In genomic region chr3:149648525-149648924, GRCh38 we compare ENCODE assay signal across 13 cellular contexts. TPM values are rescaled to one million over a fixed set of nuclear protein-coding genes. Genes with fewer than 3 reads are reported as not detected.
DNase-seq lines count a peak whose midpoint lies in the region; ATAC-seq, FAIRE-seq and TF ChIP-seq lines count a peak whose summit lies in the region.
"Had no signal": no experiment of that assay in that cellular context is flagged by ENCODE, and none has a peak within 500 bp of the region (broad histone marks: within the 10 kb centered on the region; RNA-seq: fewer than 3 reads in every experiment).

No MANE protein-coding gene starts in this region.

- POLR2A ChIA-PET in HepG2 (lab: Yijun Ruan, JAX): interaction anchor here (1.5 to 3.8 kb wide), 2 partner anchors 9 to 39 kb away, joined by 5 to 28 read pairs; partner anchors contain the start of gene WWTR1

- H3K36me3 ChIP-seq in esophagus (ENCODE audit: control insufficient read depth in 2 of 2, insufficient read depth in 2 of 2, low read length in 1 of 2): no peaks in the 10 kb centered on the region
- H3K36me3 ChIP-seq in HepG2 (replicated peaks in 1 of 2; ENCODE audit: control insufficient read depth in 1 of 2, insufficient read depth in 2 of 2, low read length in 2 of 2): peaks cover 21 to 63% of the 10 kb centered on the region in 2 experiments
- peaks cover 0 to 10% (median 5%) of the 10 kb centered on the region in 3 donors for H3K36me3 ChIP-seq in skeletal muscle tissue (ENCODE audit: control insufficient read depth in 3 of 3, insufficient read depth in 3 of 3, low read length in 3 of 3)
- H3K36me3 ChIP-seq in left lung: no peaks in the 10 kb centered on the region
- H3K36me3 ChIP-seq: WERI-Rb-1 had no signal

- peaks cover 2 to 6% of the 10 kb centered on the region in 2 donors for H3K4me1 ChIP-seq in esophagus (ENCODE audit: control insufficient read depth in 2 of 2, insufficient read depth in 2 of 2, low read length in 1 of 2)
- H3K4me1 ChIP-seq in HepG2 (ENCODE audit: insufficient read depth, low read length): peaks cover 95% of the 10 kb centered on the region
- peaks cover 0 to 22% (median 16%) of the 10 kb centered on the region in 3 donors for H3K4me1 ChIP-seq in skeletal muscle tissue (ENCODE audit: control insufficient read depth in 3 of 3, insufficient read depth in 3 of 3, low read length in 3 of 3)
- H3K4me1 ChIP-seq in left lung: peaks cover 19 to 26% of the 10 kb centered on the region in 2 donors

- TF ChIP-seq CTCF in HepG2 (CRISPR knock-in tag; IDR thresholded peaks at IDR 0.05): no peak
- TF ChIP-seq CTCF in natural killer cell (IDR thresholded peaks at IDR 0.05): no peak
- TF ChIP-seq CTCF in left lung (IDR thresholded peaks at IDR 0.05): no peak

- H3K27me3 ChIP-seq in esophagus (ENCODE audit: control insufficient read depth in 1 of 2, insufficient read depth in 2 of 2, low read length in 2 of 2): no peaks in the 10 kb centered on the region
- no peaks in the 10 kb centered on the region for H3K27me3 ChIP-seq in HepG2 (ENCODE audit: control insufficient read depth in 1 of 2, insufficient read depth in 2 of 2, low read length in 2 of 2)
- no peaks in the 10 kb centered on the region for H3K27me3 ChIP-seq in skeletal muscle tissue (ENCODE audit: control insufficient read depth in 3 of 3, insufficient read depth in 3 of 3, low read length in 3 of 3)
- H3K27me3 ChIP-seq in left lung: peaks cover 0 to 23% of the 10 kb centered on the region in 2 donors

- H3K9ac ChIP-seq in HepG2 (ENCODE audit: insufficient read depth, low read depth, low read length): no peak overlapping the region
- H3K9ac ChIP-seq in skeletal muscle tissue (ENCODE audit: low read depth in 1 of 3, low read length in 3 of 3): peak overlapping the region in 2 of 3 donors; percentile 10 to 16

- ATAC-seq in HepG2: no peak
- no peak for ATAC-seq in natural killer cell
- no peak for ATAC-seq in left lung

- H3K27ac ChIP-seq in esophagus (ENCODE audit: low read depth in 2 of 2, low read length in 1 of 2) (peak overlapping the region; percentile 60 to 81), HepG2 (ENCODE audit: extremely low read length, insufficient read depth, low read length) (no peak overlapping the region), skeletal muscle tissue (ENCODE audit: low read depth, low read length) (no peak overlapping the region), left lung (no peak overlapping the region)
- H3K27ac ChIP-seq: WERI-Rb-1 had no signal

- DNase-seq in RPMI7951 (ENCODE audit: low read depth): peak; percentile 38
- no peak for DNase-seq in HepG2 (ENCODE audit: low spot score)
- no peak for DNase-seq in NCI-H187 treated with DMSO at 0.1 percent for 48 hours (lab: John Stamatoyannopoulos, UW)
- DNase-seq in activated CD4-positive, alpha-beta T cell treated with anti-CD3 and anti-CD28 coated beads for 48 hours: no peak
- DNase-seq in natural killer cell: no peak
- DNase-seq in left lung: no peak
- DNase-seq: activated naive CD4-positive, alpha-beta T cell treated with Interleukin-2 at 50 U/mL for 16 hours; NCI-H1105; WERI-Rb-1 had no signal

- peaks cover 9 to 14% of the 10 kb centered on the region in 2 donors for H3K27me3 Mint-ChIP-seq in natural killer cell (ENCODE audit: low read depth in 2 of 2)

- peaks cover 91% of the 10 kb centered on the region for H3K79me2 ChIP-seq in HepG2 (ENCODE audit: insufficient read depth, low read length)

- no peak for TF ChIP-seq EP300 in HepG2 (IDR thresholded peaks at IDR 0.05; ENCODE audit: low read depth in 2 of 2, low read length in 2 of 2)
- TF ChIP-seq EP300 in HepG2 (CRISPR knock-in tag; IDR thresholded peaks at IDR 0.05; ENCODE audit: borderline replicate concordance): no peak

- no peaks in the 10 kb centered on the region for H3K9me3 Mint-ChIP-seq in natural killer cell
- H3K9me3 Mint-ChIP-seq: stimulated activated naive CD8-positive, alpha-beta T cell treated with anti-CD3 and anti-CD28 coated beads, Interleukin-15, Interleukin-2, amounts not matched to agents 100 ng/mL and 50 ng/mL, for 24 hours had no signal

- WGBS in esophagus, 2 donors: 28 to 55% methylated on average over 3 of the region's 3 CpGs
- 92% methylated on average over 2 of the region's 3 CpGs for WGBS in HepG2 (ENCODE audit: low lambda C conversion rate)

- CTCF ChIA-PET in HepG2 (lab: Yijun Ruan, JAX; ENCODE audit: low intra/inter-chr PET ratio, low total read pairs): no interaction called here

- H3K4me2 ChIP-seq in HepG2 (ENCODE audit: low read depth, low read length): peak overlapping the region; percentile 37; the same call in 1 of the 2 replicates

- no peak for TF ChIP-seq POLR2A in HepG2 (IDR thresholded peaks at IDR 0.05; ENCODE audit: insufficient read depth in 1 of 2, low read depth in 2 of 2, low read length in 2 of 2)

- intact Hi-C loops in HepG2 (cut with micrococcal nuclease; ENCODE audit: unreplicated experiment): no loop called here
- intact Hi-C loops in natural killer cell (cut with micrococcal nuclease): no loop called here
- intact Hi-C loops in left lung (cut with DNase I): no loop called here

- no peaks in the 10 kb centered on the region for H3K36me3 Mint-ChIP-seq in natural killer cell

- H3K9me3 ChIP-seq in esophagus (ENCODE audit: control insufficient read depth in 2 of 2, insufficient read depth in 1 of 2, low read depth in 1 of 2, low read length in 1 of 2) (no peaks in the 10 kb centered on the region), HepG2 (ENCODE audit: low read length) (no peaks in the 10 kb centered on the region), skeletal muscle tissue (ENCODE audit: control insufficient read depth in 3 of 3, low read length in 3 of 3) (no peaks in the 10 kb centered on the region), left lung (no peaks in the 10 kb centered on the region)

- H4K20me1 ChIP-seq in HepG2 (ENCODE audit: insufficient read depth, low read length): peaks cover 66% of the 10 kb centered on the region

- H3K4me3 ChIP-seq in esophagus (ENCODE audit: low read depth in 1 of 2, low read length in 2 of 2): no peak overlapping the region
- H3K4me3 ChIP-seq in HepG2 (replicated peaks in 1 of 3; ENCODE audit: insufficient read depth in 1 of 3, low read depth in 2 of 3, low read length in 3 of 3): no peak overlapping the region; a peak in 1 of 6 replicates
- H3K4me3 ChIP-seq in skeletal muscle tissue (ENCODE audit: low read length in 3 of 3): peak overlapping the region in 1 of 3 donors; percentile 56
- no peak overlapping the region for H3K4me3 ChIP-seq in left lung

- no peaks in the 10 kb centered on the region for H3K4me1 Mint-ChIP-seq in natural killer cell

- H3K27ac Mint-ChIP-seq in natural killer cell: no peak overlapping the region
- H3K27ac Mint-ChIP-seq: stimulated activated naive CD8-positive, alpha-beta T cell treated with anti-CD3 and anti-CD28 coated beads, Interleukin-15, Interleukin-2, amounts not matched to agents 100 ng/mL and 50 ng/mL, for 24 hours had no signal

- FAIRE-seq in HepG2 (lab: Jason Lieb, UNC): no peak
- FAIRE-seq: D721Med had no signal

- BruUV-seq in HepG2 (replicated peaks; lab: Mats Ljungman, UMichigan): no TSS peak

- TF ChIP-seq RAD21 in HepG2 (CRISPR knock-in tag; IDR thresholded peaks at IDR 0.05): no peak

- in situ Hi-C loops in HepG2 (cut with HindIII; ENCODE audit: extremely low pct_ligation_motif_present, low pct_unique_long_range_greater_than_20kb): no loop called here

- no peak overlapping the region for H2AFZ ChIP-seq in HepG2 (ENCODE audit: low read length)

- no peak overlapping the region for H3K4me3 Mint-ChIP-seq in natural killer cell
- H3K4me3 Mint-ChIP-seq: stimulated activated naive CD8-positive, alpha-beta T cell treated with anti-CD3 and anti-CD28 coated beads, Interleukin-15, Interleukin-2, amounts not matched to agents 100 ng/mL and 50 ng/mL, for 24 hours had no signal

TF ChIP-seq in HepG2, 621 proteins besides CTCF, POLR2A, EP300 and RAD21 (continues in another document):
- TF ChIP-seq ZNF775 (CRISPR knock-in tag; IDR thresholded peaks at IDR 0.05; ENCODE audit: borderline replicate concordance): no peak
- TF ChIP-seq ASH2L (IDR thresholded peaks at IDR 0.05; ENCODE audit: insufficient read length, low read depth, low read length): no peak
- TF ChIP-seq THYN1 (CRISPR knock-in tag; IDR thresholded peaks at IDR 0.05; ENCODE audit: borderline replicate concordance, low read depth): no peak
- TF ChIP-seq FOXP1 (IDR thresholded peaks at IDR 0.05): no peak
- TF ChIP-seq FOXP1 (CRISPR knock-in tag; IDR thresholded peaks at IDR 0.05): no peak
- TF ChIP-seq BRCA1 (CRISPR knock-in tag; IDR thresholded peaks at IDR 0.05): no peak

RNA-seq across cellular contexts. Expression of gene WWTR1, which starts 9.3 kb away (rescaled TPM):
- total RNA-seq in RPMI7951 (2014; rRNA removed; shearing (Covaris generic)): 103 and 107 TPM in 2 replicates
- polyA plus RNA-seq in esophagus: 10 to 100 TPM; 29.2 to 31.2 TPM
- 19.7 and 27.0 TPM in 2 replicates for total RNA-seq in HepG2 (2016; rRNA removed; fragmentation: Illumina TruSeq; extraction: Trizol)
- total RNA-seq in HepG2 (2016; cell fraction: cytosol; rRNA removed; fragmentation: Illumina TruSeq; extraction: Trizol; ENCODE audit: low read depth): 3.0 and 4.5 TPM in 2 replicates
- 18.2 and 25.1 TPM in 2 replicates for total RNA-seq in HepG2 (2016; cell fraction: insoluble cytoplasmic fraction; rRNA removed; fragmentation: Illumina TruSeq; extraction: Trizol)
- 11.0 and 11.7 TPM in 2 replicates for total RNA-seq in HepG2 (2016; cell fraction: membrane; rRNA removed; fragmentation: Illumina TruSeq; extraction: Trizol)
- total RNA-seq in HepG2 (2016; cell fraction: nucleus; rRNA removed; fragmentation: Illumina TruSeq; extraction: Trizol): 22.2 and 23.3 TPM in 2 replicates
- 105 and 139 TPM in 2 replicates for polyA plus RNA-seq in HepG2 (2011; rRNA removed)
- polyA plus RNA-seq in HepG2 (2011; cell fraction: cytosol; rRNA removed): 87.9 and 94.0 TPM in 2 replicates
- 104 and 133 TPM in 2 replicates for polyA plus RNA-seq in HepG2 (2011; cell fraction: nucleus; rRNA removed)
- 75.0 and 83.3 TPM in 2 replicates for polyA plus RNA-seq in HepG2 (2012)
- 5.5 and 5.7 TPM in 2 replicates for polyA plus RNA-seq in HepG2 (2016; cell fraction: cytosol; fragmentation: Illumina TruSeq; extraction: Trizol; ENCODE audit: low read depth)
- 54.5 and 55.7 TPM in 2 replicates for polyA plus RNA-seq in HepG2 (2016; cell fraction: insoluble cytoplasmic fraction; fragmentation: Illumina TruSeq; extraction: Trizol; ENCODE audit: low read depth)
- polyA plus RNA-seq in HepG2 (2016; cell fraction: membrane; fragmentation: Illumina TruSeq; extraction: Trizol; ENCODE audit: low read depth): 11.1 and 12.3 TPM in 2 replicates
- polyA plus RNA-seq in HepG2 (2016; cell fraction: nucleus; fragmentation: Illumina TruSeq; extraction: Trizol; ENCODE audit: insufficient read depth, low read depth): 38.7 and 40.5 TPM in 2 replicates
- 71.2 and 129 TPM in 2 replicates for polyA minus RNA-seq in HepG2 (2011; rRNA and poly(A)+ RNA removed; ENCODE audit: low replicate concordance)
- polyA minus RNA-seq in HepG2 (2011; cell fraction: cytosol; rRNA and poly(A)+ RNA removed): 90.2 and 115 TPM in 2 replicates
- polyA minus RNA-seq in HepG2 (2011; cell fraction: nucleus; rRNA and poly(A)+ RNA removed): 131 and 167 TPM in 2 replicates
- 34.4 TPM for total RNA-seq in skeletal muscle tissue
- 1 to 10 TPM in 1 of 3 donors, under 1 TPM in 2; 0.72 to 1.1 (median 0.73) TPM for total RNA-seq in natural killer cell
- 10 to 100 TPM; 74.2 to 76.6 TPM for total RNA-seq in left lung

Comparison
In these comparisons a context has a peak if more than half of its experiments do, and no peak if none do; other contexts are left out.
1. H3K27ac ChIP-seq: peak in esophagus (2 of 2); none in HepG2 (single experiment), skeletal muscle tissue (single experiment) and left lung (0 of 2).